ENCODE assay signal across 13 cellular contexts in the genomic region with DNA sequence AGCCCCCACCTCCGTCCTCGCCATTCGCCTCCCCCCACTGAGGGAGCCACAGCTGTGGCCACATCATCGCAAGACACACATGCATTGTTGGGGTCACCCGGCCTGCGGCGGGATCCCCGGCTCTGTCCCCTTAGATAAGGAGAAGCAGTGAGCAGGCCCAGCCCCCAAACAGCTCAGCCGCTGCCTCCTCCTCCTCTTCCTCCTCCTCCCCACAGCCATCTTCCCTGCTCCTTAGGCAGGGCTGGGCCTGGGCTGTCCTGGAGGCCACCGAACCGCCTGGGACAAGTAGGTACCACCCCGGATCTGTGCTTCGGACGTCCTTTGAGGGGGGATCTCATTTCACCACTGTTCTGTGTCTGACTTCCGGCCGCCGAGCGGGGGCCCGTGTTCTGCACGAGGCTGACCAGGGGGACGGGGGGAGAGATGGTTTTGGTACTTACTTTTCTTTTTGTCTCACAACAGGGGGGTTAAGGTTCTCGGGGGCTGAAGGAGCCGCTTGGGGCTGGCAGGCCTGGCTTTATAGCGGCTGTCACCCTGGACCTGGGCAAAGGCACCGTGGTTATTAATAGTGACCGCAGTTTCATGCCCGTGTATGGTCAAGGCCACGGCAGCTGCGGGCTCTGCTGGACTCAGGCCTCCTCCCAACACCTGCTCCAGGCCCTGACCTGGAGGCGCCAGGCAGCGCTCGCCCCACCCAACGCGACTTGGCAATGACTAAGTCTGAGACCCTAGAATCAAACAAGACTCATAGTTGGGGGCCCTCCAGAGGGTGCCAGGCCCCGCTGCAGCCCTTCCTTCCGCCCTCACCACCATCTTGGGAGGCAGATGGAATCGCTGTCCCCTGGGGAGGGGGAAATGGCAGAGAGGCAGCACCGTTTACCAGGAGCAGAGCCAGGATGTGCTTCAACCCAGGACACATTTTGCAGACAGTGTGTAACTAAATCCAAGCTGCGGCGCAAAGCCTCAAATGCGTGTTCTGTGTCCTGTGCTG. TPM values are rescaled to one million over a fixed set of nuclear protein-coding genes. Genes with fewer than 3 reads are reported as not detected.
DNase-seq lines count a peak whose midpoint lies in the region; ATAC-seq, FAIRE-seq and TF ChIP-seq lines count a peak whose summit lies in the region.
"Had no signal": no experiment of that assay in that cellular context is flagged by ENCODE, and none has a peak within 500 bp of the region (broad histone marks: within the 10 kb centered on the region; RNA-seq: fewer than 3 reads in every experiment).

No MANE protein-coding gene starts in this region.

- DNase-seq in CMK (ENCODE audit: low read depth) (peak; percentile 92), SHP77 treated with DMSO at 0.1 percent for 48 hours (lab: John Stamatoyannopoulos, UW) (peak; percentile 59), esophagus muscularis mucosa (ENCODE audit: extremely low spot score) (no peak), pancreas (peak in 3 of 6 donors; percentile 45 to 65 (median 49)), hypothalamus (lab: John Stamatoyannopoulos, UW) (no peak), GOT3 (lab: John Stamatoyannopoulos, UW) (no peak)
- DNase-seq in effector CD8-positive, alpha-beta T cell (lab: John Stamatoyannopoulos, UW), result no peak
- DNase-seq: activated CD4-positive, CD25-positive, alpha-beta regulatory T cell treated with anti-CD3 and anti-CD28 coated beads, Interleukin-2, amount 50 U/mL, for 72 hours; CD4-positive, alpha-beta memory T cell; effector memory CD4-positive, alpha-beta T cell; NCI-H2227 treated with DMSO at 0.1 percent for 48 hours had no signal

- no peak for TF ChIP-seq POLR2A in esophagus muscularis mucosa (IDR thresholded peaks at IDR 0.05; ENCODE audit: low read depth)

- H3K4me1 ChIP-seq in esophagus muscularis mucosa (peaks cover 28 to 70% (median 60%) of the 10 kb centered on the region in 4 donors), pancreas (peaks cover 0 to 3% (median 0%) of the 10 kb centered on the region in 3 donors)

- TF ChIP-seq CTCF in esophagus muscularis mucosa (IDR thresholded peaks at IDR 0.05), result no peak
- no peak for TF ChIP-seq CTCF in pancreas (IDR thresholded peaks at IDR 0.05)

- intact Hi-C loops in esophagus muscularis mucosa (cut with DNase I) (no loop called here), pancreas (cut with DNase I) (no loop called here)

- no peaks in the 10 kb centered on the region for H3K27me3 ChIP-seq in esophagus muscularis mucosa
- H3K27me3 ChIP-seq in pancreas, result no peaks in the 10 kb centered on the region

- 32% methylated on average over 23 of the region's 41 CpGs for WGBS in esophagus muscularis mucosa
- 41 to 48% methylated on average over 40 to 41 of the region's 41 CpGs for WGBS in pancreas, 2 donors

- TF ChIP-seq EP300 in esophagus muscularis mucosa (IDR thresholded peaks at IDR 0.05), result no peak

- H3K27ac ChIP-seq in esophagus muscularis mucosa (replicated peaks in 1 of 4), result peak overlapping the region; percentile 88 to 91 (median 88)
- peak overlapping the region in 1 of 4 donors; percentile 48 for H3K27ac ChIP-seq in pancreas

- H3K9me3 ChIP-seq in esophagus muscularis mucosa (no peaks in the 10 kb centered on the region), pancreas (no peaks in the 10 kb centered on the region)

- H3K36me3 ChIP-seq in esophagus muscularis mucosa (peaks cover 0 to 12% (median 7%) of the 10 kb centered on the region in 4 donors), pancreas (no peaks in the 10 kb centered on the region)

- ATAC-seq in pancreas (peak; percentile 52 to 87 (median 62)), GM18519 (IDR thresholded peaks at IDR 0.05; ENCODE audit: low FRiP score, unreplicated experiment) (no peak)

- H3K4me3 ChIP-seq in esophagus muscularis mucosa, result peak overlapping the region; percentile 41 to 50 (median 47)
- H3K4me3 ChIP-seq in pancreas, result peak overlapping the region in 1 of 4 donors; percentile 12

- FAIRE-seq in pancreas (lab: Jason Lieb, UNC), result no peak

RNA-seq across cellular contexts. Expression of gene NMRK2, which starts 18.3 kb away (rescaled TPM):
- total RNA-seq in esophagus muscularis mucosa (1 to 10 TPM in 1 of 4 donors, under 1 TPM in 2, not detected in 1; 0.39 to 2.1 (median 0.69) TPM), pancreas (under 1 TPM in 1 of 6 donors, not detected in 5; 0.55 TPM)
- under 1 TPM; 0.23 to 0.33 TPM for polyA plus RNA-seq in pancreas
- total RNA-seq: CD4-positive, alpha-beta memory T cell; mesenteric fat pad had no signal
- polyA plus RNA-seq: CD4-positive, alpha-beta memory T cell had no signal

RNA-seq across cellular contexts. Expression of gene DAPK3, which starts 19.7 kb away (rescaled TPM):
- total RNA-seq in esophagus muscularis mucosa, result 100 to 1,000 TPM; 140 to 226 (median 212) TPM
- 10 to 100 TPM; 20.6 to 40.1 (median 27.4) TPM for total RNA-seq in pancreas
- 10 to 100 TPM; 50.6 to 61.4 TPM for polyA plus RNA-seq in pancreas

RNA-seq across cellular contexts. Expression of gene EEF2, which starts 34.1 kb away (rescaled TPM):
- 1,000 to 10,000 TPM; 2,280 to 3,286 (median 2,635) TPM for total RNA-seq in esophagus muscularis mucosa
- total RNA-seq in pancreas, result 1,000 to 10,000 TPM; 2,199 to 4,238 (median 2,879) TPM
- polyA plus RNA-seq in pancreas, result 1,000 to 10,000 TPM in 1 of 2 donors, 100 to 1,000 TPM in 1; 545 to 1,088 TPM

RNA-seq across cellular contexts. Expression of gene PIAS4, which starts 56.4 kb away (rescaled TPM):
- 10 to 100 TPM; 16.6 to 34.1 (median 24.8) TPM for total RNA-seq in esophagus muscularis mucosa
- 10 to 100 TPM; 13.4 to 25.3 (median 16.1) TPM for total RNA-seq in pancreas
- 10 to 100 TPM; 12.8 to 14.8 TPM for polyA plus RNA-seq in pancreas

Comparison
In these comparisons a context has a peak if more than half of its experiments do, and no peak if none do; other contexts are left out.
1. DNase-seq: peak in CMK (single experiment) and SHP77 treated with DMSO at 0.1 percent for 48 hours (single experiment); none in esophagus muscularis mucosa (single experiment), hypothalamus (0 of 51), GOT3 (single experiment) and effector CD8-positive, alpha-beta T cell (single experiment).